ENCODE assay signal across 32 cellular contexts in genomic region chr15:60937278-60937677, GRCh38.
"Had no signal": no experiment of that assay in that cellular context is flagged by ENCODE, and none has a peak within 500 bp of the region (broad histone marks: within the 10 kb centered on the region; RNA-seq: fewer than 3 reads in every experiment).

No MANE protein-coding gene starts in this region.

- H3K4me1 ChIP-seq: adrenal gland, breast epithelium, colonic mucosa had no signal

- DNase-seq: activated CD4-positive, alpha-beta memory T cell treated with anti-CD3 and anti-CD28 coated beads for 36 hours; activated CD4-positive, alpha-beta T cell treated with anti-CD3 and anti-CD28 coated beads for 36 hours; activated CD4-positive, alpha-beta T cell treated with anti-CD3 and anti-CD28 coated beads, Interleukin-2, amount 10 ng/mL, durations not matched to agents 24 days and 14 days; activated CD4-positive, CD25-positive, alpha-beta regulatory T cell; activated CD4-positive, CD25-positive, alpha-beta regulatory T cell treated with anti-CD3 and anti-CD28 coated beads, Interleukin-2, amount 50 U/mL, for 72 hours; activated CD8-positive, alpha-beta memory T cell treated with anti-CD3 and anti-CD28 coated beads, Interleukin-2, amount 10 ng/mL, durations not matched to agents 7 days and 5 days; activated CD8-positive, alpha-beta memory T cell treated with anti-CD3 and anti-CD28 coated beads, Interleukin-2, amount 50 U/mL, for 4 hours; activated CD8-positive, alpha-beta T cell treated with anti-CD3 and anti-CD28 coated beads, Interleukin-2, amount 10 ng/mL, durations not matched to agents 7 days and 5 days; activated effector memory CD4-positive, alpha-beta T cell treated with anti-CD3 and anti-CD28 coated beads, Interleukin-2, amount 50 U/mL, for 16 hours; activated naive CD4-positive, alpha-beta T cell treated with anti-CD3 and anti-CD28 coated beads for 36 hours; activated naive CD8-positive, alpha-beta T cell treated with anti-CD3 and anti-CD28 coated beads for 36 hours; activated naive CD8-positive, alpha-beta T cell treated with anti-CD3 and anti-CD28 coated beads, Interleukin-2, amount 50 U/mL, for 24 hours; activated T-cell treated with anti-CD3 and anti-CD28 coated beads, Interleukin-2, amount 50 U/mL, for 1 hour; activated T-cell treated with anti-CD3 and anti-CD28 coated beads, Interleukin-2, amount 50 U/mL, for 48 hours; adrenal gland; amygdala; aorta; central memory CD4-positive, alpha-beta T cell; cerebellar nuclear complex; colonic mucosa; dorsolateral prefrontal cortex; effector memory CD4-positive, alpha-beta T cell; endodermal cell; erythroblast; foreskin keratinocyte; gastrocnemius medialis; glutamatergic neuron; heart left ventricle; T-helper 2 cell had no signal

- H3K4me3 ChIP-seq: adrenal gland, breast epithelium, cardiac muscle cell, colonic mucosa, dorsolateral prefrontal cortex, esophagus muscularis mucosa, gastrocnemius medialis, heart left ventricle had no signal

- H3K27me3 ChIP-seq: adrenal gland, breast epithelium, cardiac muscle cell, colonic mucosa, dorsolateral prefrontal cortex, esophagus muscularis mucosa, foreskin keratinocyte, gastrocnemius medialis, heart left ventricle had no signal

- ATAC-seq: activated CD4-positive, alpha-beta T cell treated with anti-CD3 and anti-CD28 coated beads for 36 hours; activated CD8-positive, alpha-beta memory T cell treated with anti-CD3 and anti-CD28 coated beads, Interleukin-2, amount 10 ng/mL, durations not matched to agents 7 days and 5 days; activated CD8-positive, alpha-beta T cell treated with anti-CD3 and anti-CD28 coated beads, Interleukin-2, amount 10 ng/mL, durations not matched to agents 7 days and 5 days; activated naive CD8-positive, alpha-beta T cell treated with anti-CD3 and anti-CD28 coated beads, Interleukin-2, amount 50 U/mL, for 24 hours; foreskin keratinocyte; gastrocnemius medialis; heart left ventricle had no signal

- H3K27ac ChIP-seq: adrenal gland, cardiac muscle cell, colonic mucosa, dorsolateral prefrontal cortex, foreskin keratinocyte, heart left ventricle had no signal

- H3K9me3 ChIP-seq: adrenal gland, breast epithelium, colonic mucosa, esophagus muscularis mucosa, gastrocnemius medialis, heart left ventricle had no signal

- H3K36me3 ChIP-seq: adrenal gland, breast epithelium, cardiac muscle cell, colonic mucosa, esophagus muscularis mucosa, gastrocnemius medialis, heart left ventricle had no signal
